1 cellular context compared by ENCODE assay signal in the genomic region with DNA sequence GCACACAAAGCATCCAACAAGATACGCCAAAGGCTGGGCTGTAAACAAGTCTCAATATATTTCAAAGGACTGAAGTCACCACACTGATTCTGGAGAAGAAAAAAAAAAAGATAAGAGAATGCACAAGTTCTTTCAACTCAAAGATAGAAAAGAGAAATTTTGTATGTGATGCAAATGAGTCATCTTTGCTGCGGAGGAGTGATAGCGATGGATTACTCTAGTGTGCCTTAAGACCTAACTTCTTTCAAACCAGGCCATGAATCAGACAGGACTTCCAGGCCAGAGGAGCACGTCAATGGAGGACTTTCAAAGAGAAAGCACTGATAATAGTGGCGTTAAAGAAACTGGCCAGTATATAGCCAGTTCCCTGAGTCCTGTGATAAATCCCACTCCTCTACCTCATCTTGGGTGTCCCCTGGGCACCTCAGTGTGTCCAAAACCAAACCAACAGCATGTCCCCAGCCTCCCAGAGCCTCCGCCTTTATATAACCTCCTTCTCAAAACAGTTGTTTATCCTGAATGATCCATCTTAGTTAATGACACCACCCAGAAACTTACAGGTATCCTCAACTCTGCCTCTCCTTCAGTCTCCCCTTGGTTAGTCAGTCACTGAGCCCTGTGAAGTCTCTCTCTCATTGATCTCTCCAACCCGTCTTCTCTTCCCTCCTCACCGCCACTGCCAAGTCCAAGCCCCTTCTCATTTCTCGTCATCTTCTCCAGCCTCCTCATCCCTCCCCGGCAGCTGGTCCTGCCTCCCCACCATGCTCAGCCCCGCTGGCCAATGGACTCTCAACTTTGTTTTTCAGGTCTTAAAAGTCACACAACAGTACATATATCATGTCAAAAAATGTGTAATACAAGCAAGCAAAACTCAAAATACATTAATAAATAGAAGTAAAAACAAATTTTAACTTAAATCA.
TF ChIP-seq lines count a peak whose summit lies in the region.

No MANE protein-coding gene starts in this region.

TF ChIP-seq in K562, 482 proteins besides CTCF, POLR2A, EP300 and RAD21 (continued from another document):
- TF ChIP-seq JUN (IDR thresholded peaks at IDR 0.05; ENCODE audit: borderline replicate concordance, low read depth, low read length) = peak; percentile 87
- TF ChIP-seq JUN (CRISPR knock-in tag; IDR thresholded peaks at IDR 0.05; ENCODE audit: borderline replicate concordance) = no peak
- TF ChIP-seq MEIS2 (IDR thresholded peaks at IDR 0.05; ENCODE audit: partially characterized antibody) = peak; percentile 58
- TF ChIP-seq, protein P1, sequence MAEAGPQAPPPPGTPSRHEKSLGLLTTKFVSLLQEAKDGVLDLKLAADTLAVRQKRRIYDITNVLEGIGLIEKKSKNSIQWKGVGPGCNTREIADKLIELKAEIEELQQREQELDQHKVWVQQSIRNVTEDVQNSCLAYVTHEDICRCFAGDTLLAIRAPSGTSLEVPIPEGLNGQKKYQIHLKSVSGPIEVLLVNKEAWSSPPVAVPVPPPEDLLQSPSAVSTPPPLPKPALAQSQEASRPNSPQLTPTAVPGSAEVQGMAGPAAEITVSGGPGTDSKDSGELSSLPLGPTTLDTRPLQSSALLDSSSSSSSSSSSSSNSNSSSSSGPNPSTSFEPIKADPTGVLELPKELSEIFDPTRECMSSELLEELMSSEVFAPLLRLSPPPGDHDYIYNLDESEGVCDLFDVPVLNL (CRISPR knock-in tag; IDR thresholded peaks at IDR 0.05; ENCODE audit: low read depth) = no peak
- TF ChIP-seq CBFA2T3 (IDR thresholded peaks at IDR 0.05) = peak; percentile 75
- 0 out of 4 replicates have a peak, but pooled peaks of 1 of the 2 experiments have one; percentile 21 for TF ChIP-seq TRIM24 (IDR thresholded peaks at IDR 0.05)
- peak; percentile 18; the same call in 1 of the 2 replicates for TF ChIP-seq NCOR1 (IDR thresholded peaks at IDR 0.05)
- peak; percentile 53 for TF ChIP-seq EGR1 (conservative IDR thresholded peaks at IDR 0.05)
- TF ChIP-seq, protein P2, sequence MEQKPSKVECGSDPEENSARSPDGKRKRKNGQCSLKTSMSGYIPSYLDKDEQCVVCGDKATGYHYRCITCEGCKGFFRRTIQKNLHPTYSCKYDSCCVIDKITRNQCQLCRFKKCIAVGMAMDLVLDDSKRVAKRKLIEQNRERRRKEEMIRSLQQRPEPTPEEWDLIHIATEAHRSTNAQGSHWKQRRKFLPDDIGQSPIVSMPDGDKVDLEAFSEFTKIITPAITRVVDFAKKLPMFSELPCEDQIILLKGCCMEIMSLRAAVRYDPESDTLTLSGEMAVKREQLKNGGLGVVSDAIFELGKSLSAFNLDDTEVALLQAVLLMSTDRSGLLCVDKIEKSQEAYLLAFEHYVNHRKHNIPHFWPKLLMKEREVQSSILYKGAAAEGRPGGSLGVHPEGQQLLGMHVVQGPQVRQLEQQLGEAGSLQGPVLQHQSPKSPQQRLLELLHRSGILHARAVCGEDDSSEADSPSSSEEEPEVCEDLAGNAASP (IDR thresholded peaks at IDR 0.05) = no peak
- peak; percentile 21 to 27; a peak in 2 of 4 replicates for TF ChIP-seq KDM1A (IDR thresholded peaks at IDR 0.05)
- TF ChIP-seq, protein P3, sequence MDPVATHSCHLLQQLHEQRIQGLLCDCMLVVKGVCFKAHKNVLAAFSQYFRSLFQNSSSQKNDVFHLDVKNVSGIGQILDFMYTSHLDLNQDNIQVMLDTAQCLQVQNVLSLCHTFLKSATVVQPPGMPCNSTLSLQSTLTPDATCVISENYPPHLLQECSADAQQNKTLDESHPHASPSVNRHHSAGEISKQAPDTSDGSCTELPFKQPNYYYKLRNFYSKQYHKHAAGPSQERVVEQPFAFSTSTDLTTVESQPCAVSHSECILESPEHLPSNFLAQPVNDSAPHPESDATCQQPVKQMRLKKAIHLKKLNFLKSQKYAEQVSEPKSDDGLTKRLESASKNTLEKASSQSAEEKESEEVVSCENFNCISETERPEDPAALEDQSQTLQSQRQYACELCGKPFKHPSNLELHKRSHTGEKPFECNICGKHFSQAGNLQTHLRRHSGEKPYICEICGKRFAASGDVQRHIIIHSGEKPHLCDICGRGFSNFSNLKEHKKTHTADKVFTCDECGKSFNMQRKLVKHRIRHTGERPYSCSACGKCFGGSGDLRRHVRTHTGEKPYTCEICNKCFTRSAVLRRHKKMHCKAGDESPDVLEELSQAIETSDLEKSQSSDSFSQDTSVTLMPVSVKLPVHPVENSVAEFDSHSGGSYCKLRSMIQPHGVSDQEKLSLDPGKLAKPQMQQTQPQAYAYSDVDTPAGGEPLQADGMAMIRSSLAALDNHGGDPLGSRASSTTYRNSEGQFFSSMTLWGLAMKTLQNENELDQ (CRISPR knock-in tag; IDR thresholded peaks at IDR 0.05; ENCODE audit: borderline replicate concordance) = no peak
- TF ChIP-seq ZKSCAN8 (CRISPR knock-in tag; IDR thresholded peaks at IDR 0.05) = 0 out of 2 replicates have a peak, but pooled peaks have one; percentile 46
- TF ChIP-seq FOSL1 (tag; conservative IDR thresholded peaks at IDR 0.05) = peak; percentile 99
- 0 out of 2 replicates have a peak, but pooled peaks have one; percentile 29 for TF ChIP-seq TAL1 (IDR thresholded peaks at IDR 0.05)
- TF ChIP-seq ZNF384 (IDR thresholded peaks at IDR 0.05; ENCODE audit: low read depth, low read length) = peak; percentile 56; the same call in 1 of the 2 replicates
